Comparison of ENCODE assay signal across 21 cellular contexts in genomic region chr9:135948873-135949665, GRCh38. TPM values are rescaled to one million over a fixed set of nuclear protein-coding genes. Genes with fewer than 3 reads are reported as not detected.
A peak's percentile ranks its signal among the peaks of the same experiment; 100 is the strongest.
DNase-seq lines count a peak whose midpoint lies in the region; FAIRE-seq and TF ChIP-seq lines count a peak whose summit lies in the region.
"Had no signal": no experiment of that assay in that cellular context is flagged by ENCODE, and none has a peak within 500 bp of the region (broad histone marks: within the 10 kb centered on the region; RNA-seq: fewer than 3 reads in every experiment).

No MANE protein-coding gene starts in this region.

- no peaks in the 10 kb centered on the region for H3K9me3 ChIP-seq in neural progenitor cell (ENCODE audit: low read depth)
- no peaks in the 10 kb centered on the region for H3K9me3 ChIP-seq in kidney (ENCODE audit: control insufficient read depth in 1 of 2, low read length in 2 of 2)
- H3K9me3 ChIP-seq: body of pancreas, thoracic aorta had no signal

- H3K27me3 Mint-ChIP-seq in neural progenitor cell (ENCODE audit: insufficient read depth, low read depth) = no peaks in the 10 kb centered on the region

- no peaks in the 10 kb centered on the region for H3K79me2 ChIP-seq in neural progenitor cell (ENCODE audit: low read depth)

- no peak overlapping the region for H2AFZ ChIP-seq in neural progenitor cell (replicated peaks)
- H2AFZ ChIP-seq: PC-9 had no signal

- H3K4me3 Mint-ChIP-seq in neural progenitor cell = no peak overlapping the region

- WGBS in urinary bladder = 75% methylated on average over 14 of the region's 14 CpGs
- WGBS in lower leg skin, 2 donors = 50 to 55% methylated on average over 13 to 14 of the region's 14 CpGs

- peaks cover 17% of the 10 kb centered on the region for H3K36me3 Mint-ChIP-seq in neural progenitor cell

- no peaks in the 10 kb centered on the region for H3F3A ChIP-seq in neural progenitor cell (ENCODE audit: low read depth)

- no peaks in the 10 kb centered on the region for H3K9me3 Mint-ChIP-seq in neural progenitor cell
- H3K9me3 Mint-ChIP-seq: activated naive CD4-positive, alpha-beta T cell treated with anti-CD3 and anti-CD28 coated beads, Interleukin-2, amount 50 U/mL, for 72 hours had no signal

- TF ChIP-seq POLR2A in lower leg skin (IDR thresholded peaks at IDR 0.05) = no peak

- H3K4me2 ChIP-seq in neural progenitor cell = no peak overlapping the region
- H3K4me2 ChIP-seq: PC-9 had no signal

- FAIRE-seq in kidney (lab: Jason Lieb, UNC) = no peak
- FAIRE-seq: GM19239, HepG2 had no signal

- intact Hi-C loops in kidney (cut with DNase I) = no loop called here
- intact Hi-C loops in lower leg skin (cut with DNase I; ENCODE audit: low total_unique reads) = no loop called here

- H3K4me1 ChIP-seq in neural progenitor cell (peaks cover 6% of the 10 kb centered on the region), urinary bladder (ENCODE audit: insufficient read depth) (peaks cover 2% of the 10 kb centered on the region), kidney (ENCODE audit: control insufficient read depth in 1 of 2, insufficient read depth in 1 of 2, low read depth in 1 of 2, low read length in 2 of 2) (peaks cover 0 to 2% of the 10 kb centered on the region in 2 donors)
- H3K4me1 ChIP-seq: body of pancreas had no signal

- H3K9ac ChIP-seq in neural progenitor cell (no peak overlapping the region), kidney (ENCODE audit: low read length in 2 of 2) (no peak overlapping the region)

- H3K4me3 ChIP-seq in neural progenitor cell (no peak overlapping the region), urinary bladder (ENCODE audit: low read depth, low read length) (no peak overlapping the region), kidney (ENCODE audit: low read length in 2 of 2) (no peak overlapping the region), lower leg skin (ENCODE audit: low read depth, poor library complexity, severe bottlenecking) (no peak overlapping the region)
- H3K4me3 ChIP-seq: body of pancreas, PC-9, thoracic aorta had no signal

- no peaks in the 10 kb centered on the region for H3K27me3 ChIP-seq in neural progenitor cell
- H3K27me3 ChIP-seq: body of pancreas, foreskin keratinocyte had no signal

- peak overlapping the region; percentile 16 for H3K27ac Mint-ChIP-seq in neural progenitor cell

- H4K20me1 ChIP-seq in neural progenitor cell (ENCODE audit: low read depth) = peaks cover 3% of the 10 kb centered on the region

- H3K27ac ChIP-seq in caudate nucleus (ENCODE audit: low read depth, low read length) (peak overlapping the region; percentile 8), neural progenitor cell (no peak overlapping the region), urinary bladder (ENCODE audit: low read depth) (peak overlapping the region; percentile 57), kidney (ENCODE audit: low read depth in 2 of 2, low read length in 2 of 2) (no peak overlapping the region)
- H3K27ac ChIP-seq: 22Rv1, body of pancreas, PC-9, thoracic aorta had no signal

- no peak for TF ChIP-seq CTCF in neural progenitor cell (IDR thresholded peaks at IDR 0.05)
- no peak for TF ChIP-seq CTCF in kidney (IDR thresholded peaks at IDR 0.05; ENCODE audit: borderline replicate concordance, extremely low read depth, insufficient read depth)
- TF ChIP-seq CTCF in lower leg skin (IDR thresholded peaks at IDR 0.05) = no peak

- H3K36me3 ChIP-seq in neural progenitor cell (no peaks in the 10 kb centered on the region), urinary bladder (ENCODE audit: insufficient read depth) (no peaks in the 10 kb centered on the region), kidney (ENCODE audit: control insufficient read depth in 1 of 2, insufficient read depth in 2 of 2, low read length in 2 of 2) (peaks cover 32 to 53% of the 10 kb centered on the region in 2 donors)

- peak; percentile 36 for DNase-seq in NCI-H2171 treated with DMSO at 0.1 percent for 48 hours (lab: John Stamatoyannopoulos, UW)
- DNase-seq in NCI-H2171 (lab: John Stamatoyannopoulos, UW) = no peak
- DNase-seq in caudate nucleus (lab: John Stamatoyannopoulos, UW) = no peak
- no peak for DNase-seq in neural progenitor cell (ENCODE audit: low spot score)
- DNase-seq in kidney = no peak
- DNase-seq in NCI-H187 (lab: John Stamatoyannopoulos, UW) = no peak
- DNase-seq in lower leg skin (ENCODE audit: low spot score in 2 of 2) = no peak
- DNase-seq: AML-193; body of pancreas; kidney glomerular epithelial cell; NCI-H1417 treated with DMSO at 0.1 percent for 48 hours; PC-9; stimulated activated CD4-positive, alpha-beta T cell treated with anti-CD3 and anti-CD28 coated beads, Interleukin-15, amount 100 ng/mL, for 24 hours; T-helper 9 cell had no signal

- peaks cover 10% of the 10 kb centered on the region for H3K4me1 Mint-ChIP-seq in neural progenitor cell

RNA-seq across cellular contexts. Expression of gene UBAC1, which starts 12.1 kb away (rescaled TPM):
- total RNA-seq in neural progenitor cell (ENCODE audit: low replicate concordance) = 53.6 and 66.0 TPM in 2 replicates
- total RNA-seq in urinary bladder = 24.6 TPM
- 59.8 TPM for polyA plus RNA-seq in urinary bladder
- total RNA-seq in kidney = 40.2 TPM
- polyA plus RNA-seq in kidney (ENCODE audit: insufficient read depth, low read depth, low replicate concordance) = 52.6 TPM
- total RNA-seq in lower leg skin = 10 to 100 TPM; 89.3 to 99.3 (median 96.9) TPM

RNA-seq across cellular contexts. Expression of gene CAMSAP1, which starts 41.7 kb away (rescaled TPM):
- total RNA-seq in neural progenitor cell (ENCODE audit: low replicate concordance) (39.3 and 44.9 TPM in 2 replicates), urinary bladder (27.9 TPM), kidney (38.6 TPM), lower leg skin (10 to 100 TPM; 32.2 to 46.1 (median 34.0) TPM)
- polyA plus RNA-seq in urinary bladder (14.9 TPM), kidney (ENCODE audit: insufficient read depth, low read depth, low replicate concordance) (3.3 TPM)

Comparison
In these comparisons a context has a peak if more than half of its experiments do, and no peak if none do; other contexts are left out.
1. H3K27ac ChIP-seq: peak in caudate nucleus (single experiment) and urinary bladder (single experiment); none in neural progenitor cell (single experiment) and kidney (0 of 2).